8 cellular contexts compared by ENCODE assay signal in genomic region chr3:11641316-11641682, GRCh38.
DNase-seq lines count a peak whose midpoint lies in the region; ATAC-seq and TF ChIP-seq lines count a peak whose summit lies in the region.

No MANE protein-coding gene starts in this region.

- H3K27me3 ChIP-seq in BLaER1 treated with 17β-estradiol and CSF1 and Interleukin-3, amounts not matched to agents 10 nM and 100 nM = no peaks in the 10 kb centered on the region

- H3K36me3 Mint-ChIP-seq in nephron (ENCODE audit: low read depth) = no peaks in the 10 kb centered on the region

- DNase-seq in LNCaP clone FGC (ENCODE audit: low read depth) (no peak), coronary artery (ENCODE audit: low spot score) (no peak), NCI-H510A treated with DMSO at 0.1 percent for 48 hours (lab: John Stamatoyannopoulos, UW) (no peak), NCI-H82 treated with DMSO at 0.1 percent for 48 hours (lab: John Stamatoyannopoulos, UW; ENCODE audit: unreplicated experiment) (no peak), pons (ENCODE audit: low spot score) (no peak)

- H3K36me3 ChIP-seq in BLaER1 treated with 17β-estradiol and CSF1 and Interleukin-3, amounts not matched to agents 10 nM and 100 nM = peaks cover 7 to 31% (median 22%) of the 10 kb centered on the region in 11 experiments; a peak in 17 of 22 replicates

- peaks cover 50 to 61% (median 57%) of the 10 kb centered on the region in 10 experiments for H3K4me1 ChIP-seq in BLaER1 treated with 17β-estradiol and CSF1 and Interleukin-3, amounts not matched to agents 10 nM and 100 nM

- ATAC-seq in GM19467 (IDR thresholded peaks at IDR 0.05; ENCODE audit: unreplicated experiment) = no peak

- TF ChIP-seq CTCF in LNCaP clone FGC (IDR thresholded peaks at IDR 0.05; ENCODE audit: control insufficient read depth, extremely low read depth, insufficient read depth) (no peak), coronary artery (IDR thresholded peaks at IDR 0.05) (no peak), nephron (IDR thresholded peaks at IDR 0.05; ENCODE audit: unreplicated experiment in 3 of 3) (no peak)

- H3K4me3 ChIP-seq in BLaER1 treated with 17β-estradiol and CSF1 and Interleukin-3, amounts not matched to agents 10 nM and 100 nM = peak overlapping the region; percentile 78 to 96 (median 88)
- H3K4me3 ChIP-seq in LNCaP clone FGC (ENCODE audit: low read depth, low read length) (peak overlapping the region; percentile 75), coronary artery (peak overlapping the region; percentile 89)

- H3K4me3 Mint-ChIP-seq in nephron = peak overlapping the region; percentile 97 to 100 (median 100)

- H3K27ac Mint-ChIP-seq in nephron = peak overlapping the region; percentile 97 to 100 (median 98)

- H3K4me2 ChIP-seq in BLaER1 treated with 17β-estradiol and CSF1 and Interleukin-3, amounts not matched to agents 10 nM and 100 nM = peak overlapping the region; percentile 87 to 99 (median 96)

- H3K9ac ChIP-seq in BLaER1 treated with 17β-estradiol and CSF1 and Interleukin-3, amounts not matched to agents 10 nM and 100 nM = peak overlapping the region; percentile 93 to 99 (median 97)

- no peaks in the 10 kb centered on the region for H3K9me3 Mint-ChIP-seq in nephron

- peak overlapping the region; percentile 94 to 99 (median 98) for H3K27ac ChIP-seq in BLaER1 treated with 17β-estradiol and CSF1 and Interleukin-3, amounts not matched to agents 10 nM and 100 nM
- peak overlapping the region; percentile 93 to 97 for H3K27ac ChIP-seq in coronary artery

- H3K4me1 Mint-ChIP-seq in nephron = peaks cover 60% of the 10 kb centered on the region

- H4K20me1 ChIP-seq in BLaER1 treated with 17β-estradiol and CSF1 and Interleukin-3, amounts not matched to agents 10 nM and 100 nM = peaks cover 41 to 59% (median 54%) of the 10 kb centered on the region in 11 experiments

- no peaks in the 10 kb centered on the region for H3K9me3 ChIP-seq in BLaER1 treated with 17β-estradiol and CSF1 and Interleukin-3, amounts not matched to agents 10 nM and 100 nM (replicated peaks in 1 of 11)

- no peaks in the 10 kb centered on the region for H3K27me3 Mint-ChIP-seq in nephron (ENCODE audit: low read depth)
